14 cellular contexts compared by ENCODE assay signal in genomic region chr6:137361701-137362100, GRCh38.
"Had no signal": no experiment of that assay in that cellular context is flagged by ENCODE, and none has a peak within 500 bp of the region (broad histone marks: within the 10 kb centered on the region; RNA-seq: fewer than 3 reads in every experiment).

No MANE protein-coding gene starts in this region.

- H3K4me3 Mint-ChIP-seq: activated naive CD8-positive, alpha-beta T cell treated with anti-CD3 and anti-CD28 coated beads for 36 hours; activated T-cell treated with anti-CD3 and anti-CD28 coated beads, Interleukin-2, amount 50 U/mL, for 4 hours had no signal

- H3K4me1 ChIP-seq: tibial artery, uterus had no signal

- H3K36me3 ChIP-seq: cardiac muscle cell, tibial artery, uterus had no signal

- H3K9me3 ChIP-seq: tibial artery, uterus had no signal

- H3K4me2 ChIP-seq: smooth muscle cell had no signal

- H3K27me3 ChIP-seq: cardiac muscle cell, tibial artery, uterus had no signal

- H3K36me3 Mint-ChIP-seq: activated naive CD8-positive, alpha-beta T cell treated with anti-CD3 and anti-CD28 coated beads for 36 hours had no signal

- H3K27ac Mint-ChIP-seq: activated naive CD8-positive, alpha-beta T cell treated with anti-CD3 and anti-CD28 coated beads for 36 hours; T-helper 2 cell treated with Interferon-gamma antibody and Interleukin-4, amounts not matched to agents 5 μg/mL and 100 μg/mL, for 36 hours had no signal

- H3K9me3 Mint-ChIP-seq: activated naive CD8-positive, alpha-beta T cell treated with anti-CD3 and anti-CD28 coated beads for 36 hours; activated T-cell treated with anti-CD3 and anti-CD28 coated beads, Interleukin-2, amount 50 U/mL, for 4 hours had no signal

- ATAC-seq: activated T-cell treated with anti-CD3 and anti-CD28 coated beads, Interleukin-2, amount 50 U/mL, for 4 hours; left cardiac atrium; naive thymus-derived CD4-positive, alpha-beta T cell had no signal

- FAIRE-seq: colon had no signal

- DNase-seq: activated CD4-positive, alpha-beta T cell treated with anti-CD3 and anti-CD28 coated beads for 1 hour; activated CD4-positive, alpha-beta T cell treated with anti-CD3 and anti-CD28 coated beads, Interleukin-2, amount 50 U/mL, for 48 hours; activated gamma-delta T cell; activated naive CD8-positive, alpha-beta T cell treated with anti-CD3 and anti-CD28 coated beads for 36 hours; activated T-cell treated with anti-CD3 and anti-CD28 coated beads, Interleukin-2, amount 50 U/mL, for 4 hours; aorta; left cardiac atrium; naive thymus-derived CD4-positive, alpha-beta T cell; tibial artery; uterus had no signal

- H3K27ac ChIP-seq: cardiac muscle cell, tibial artery, uterus had no signal

- H3K4me3 ChIP-seq: cardiac muscle cell, smooth muscle cell, tibial artery, uterus had no signal

- H3K27me3 Mint-ChIP-seq: activated naive CD8-positive, alpha-beta T cell treated with anti-CD3 and anti-CD28 coated beads for 36 hours had no signal
